In genomic region chr2:60554649-60555065, GRCh38 we compare ENCODE assay signal across 8 cellular contexts. TPM values are rescaled to one million over a fixed set of nuclear protein-coding genes. Genes with fewer than 3 reads are reported as not detected.
DNase-seq lines count a peak whose midpoint lies in the region; ATAC-seq, FAIRE-seq and TF ChIP-seq lines count a peak whose summit lies in the region.

No MANE protein-coding gene starts in this region.

- H3K4me3 Mint-ChIP-seq in CD14-positive monocyte = peak overlapping the region; percentile 95 to 98

- H3K79me2 ChIP-seq in parathyroid adenoma = no peaks in the 10 kb centered on the region

- H3K4me3 ChIP-seq in SK-N-MC (peak overlapping the region; percentile 92), fibroblast of villous mesenchyme (ENCODE audit: low read depth, low read length) (peak overlapping the region; percentile 69), parathyroid adenoma (ENCODE audit: low read depth, low read length) (peak overlapping the region; percentile 72)

- no peak overlapping the region for H3K9ac ChIP-seq in SK-N-MC (ENCODE audit: insufficient read length)
- H3K9ac ChIP-seq in parathyroid adenoma = no peak overlapping the region

- peaks cover 0 to 2% (median 0%) of the 10 kb centered on the region in 7 donors for H3K9me3 Mint-ChIP-seq in CD14-positive monocyte

- TF ChIP-seq CTCF in CD14-positive monocyte (IDR thresholded peaks at IDR 0.05) (no peak), fibroblast of villous mesenchyme (IDR thresholded peaks at IDR 0.05; ENCODE audit: insufficient read depth, low read depth, low read length) (no peak), parathyroid adenoma (IDR thresholded peaks at IDR 0.05) (no peak)

- no peaks in the 10 kb centered on the region for H3K9me3 ChIP-seq in SK-N-MC (ENCODE audit: low read depth, low read length)
- no peaks in the 10 kb centered on the region for H3K9me3 ChIP-seq in parathyroid adenoma (ENCODE audit: control insufficient read depth, low read length)

- intact Hi-C loops in CD14-positive monocyte (cut with micrococcal nuclease) = loop anchor here (5.0 to 10.0 kb wide), 4 partner anchors 37 to 1250 kb away; no protein-coding TSS in a partner anchor

- H3K4me1 Mint-ChIP-seq in CD14-positive monocyte = peaks cover 29% of the 10 kb centered on the region

- H3K27ac Mint-ChIP-seq in CD14-positive monocyte = peak overlapping the region; percentile 80 to 95 (median 86)

- FAIRE-seq in RCC 7860 (lab: Jason Lieb, UNC) = no peak

- peaks cover 0 to 2% (median 1%) of the 10 kb centered on the region in 3 donors for H3K27me3 Mint-ChIP-seq in CD14-positive monocyte (ENCODE audit: low read depth in 3 of 3)

- H3K4me2 ChIP-seq in parathyroid adenoma (ENCODE audit: low read length) = peak overlapping the region; percentile 96

- H3K36me3 ChIP-seq in SK-N-MC (ENCODE audit: insufficient read depth, low read length) (no peaks in the 10 kb centered on the region), parathyroid adenoma (ENCODE audit: control insufficient read depth, insufficient read depth, low read length) (no peaks in the 10 kb centered on the region)

- DNase-seq in CD14-positive monocyte (ENCODE audit: low spot score) (no peak), SK-N-MC (ENCODE audit: low read depth, low spot score) (no peak), fibroblast of villous mesenchyme (ENCODE audit: low read depth) (no peak), RCC 7860 (ENCODE audit: low spot score) (no peak), SIG-M5 treated with dmso at 0.1 percent for 504 hours (lab: John Stamatoyannopoulos, UW; ENCODE audit: unreplicated experiment) (no peak)

- H3K36me3 Mint-ChIP-seq in CD14-positive monocyte = no peaks in the 10 kb centered on the region

- H3K27me3 ChIP-seq in parathyroid adenoma (ENCODE audit: control insufficient read depth, insufficient read depth, low read length) = no peaks in the 10 kb centered on the region

- peak overlapping the region; percentile 79 for H2AFZ ChIP-seq in parathyroid adenoma

- H3K4me1 ChIP-seq in parathyroid adenoma = no peaks in the 10 kb centered on the region

- H3K27ac ChIP-seq in SK-N-MC = no peak overlapping the region
- no peak overlapping the region for H3K27ac ChIP-seq in parathyroid adenoma

- ATAC-seq in GM21786 (IDR thresholded peaks at IDR 0.05; ENCODE audit: unreplicated experiment) (peak; percentile 0), GM19452 (IDR thresholded peaks at IDR 0.05; ENCODE audit: unreplicated experiment) (no peak)

RNA-seq across cellular contexts. Expression of gene BCL11A, which starts 1.2 kb away (rescaled TPM):
- polyA plus RNA-seq in CD14-positive monocyte = 10 to 100 TPM in 1 of 2 donors, 1 to 10 TPM in 1; 8.7 to 11.1 TPM
- 0.43 and 1.6 TPM in 2 replicates for total RNA-seq in fibroblast of villous mesenchyme
